ENCODE assay signal across 25 cellular contexts in genomic region chr2:56250153-56250729, GRCh38.
"Had no signal": no experiment of that assay in that cellular context is flagged by ENCODE, and none has a peak within 500 bp of the region (broad histone marks: within the 10 kb centered on the region; RNA-seq: fewer than 3 reads in every experiment).

No MANE protein-coding gene starts in this region.

- H3K27me3 ChIP-seq: colonic mucosa, esophagus squamous epithelium, gastrocnemius medialis, heart right ventricle had no signal

- ATAC-seq: effector memory CD8-positive, alpha-beta T cell; esophagus mucosa; gastrocnemius medialis; left cardiac atrium; lower lobe of right lung; mucosa of descending colon had no signal

- H3K4me1 ChIP-seq: colonic mucosa, esophagus squamous epithelium had no signal

- H3K4me3 ChIP-seq: colonic mucosa, esophagus squamous epithelium, gastrocnemius medialis, heart right ventricle, left ventricle myocardium inferior, lower lobe of right lung, mucosa of descending colon had no signal

- H3K9me3 ChIP-seq: colonic mucosa, esophagus squamous epithelium, gastrocnemius medialis, heart right ventricle, left ventricle myocardium inferior, lower lobe of right lung, mucosa of descending colon had no signal

- DNase-seq: colonic mucosa; cortex of kidney; effector CD8-positive, alpha-beta T cell; effector memory CD8-positive, alpha-beta T cell; endodermal cell; erythroblast; esophagus squamous epithelium; foreskin fibroblast; foreskin melanocyte; gastrocnemius medialis; glutamatergic neuron; head of caudate nucleus; heart right ventricle; hippocampal formation; left cardiac atrium; left ventricle myocardium inferior; lower lobe of right lung; mesenchymal stem cell; mucosa of descending colon; naive B cell had no signal

- H3K27ac ChIP-seq: colonic mucosa, epithelial cell of prostate, esophagus squamous epithelium, gastrocnemius medialis, left ventricle myocardium inferior, lower lobe of right lung had no signal

- FAIRE-seq: endometrium, islet of Langerhans, keratinocyte had no signal

- H3K36me3 ChIP-seq: colonic mucosa, esophagus squamous epithelium, gastrocnemius medialis, heart right ventricle, left ventricle myocardium inferior, lower lobe of right lung had no signal
